ENCODE assay signal across 14 cellular contexts in genomic region chr22:38235240-38235850, GRCh38.
"Had no signal": no experiment of that assay in that cellular context is flagged by ENCODE, and none has a peak within 500 bp of the region (broad histone marks: within the 10 kb centered on the region; RNA-seq: fewer than 3 reads in every experiment).

No MANE protein-coding gene starts in this region.

- H3K4me1 Mint-ChIP-seq: activated CD4-positive, alpha-beta T cell treated with anti-CD3 and anti-CD28 coated beads for 36 hours had no signal

- H3K9me3 Mint-ChIP-seq: activated CD4-positive, alpha-beta memory T cell treated with anti-CD3 and anti-CD28 coated beads for 36 hours; nephron had no signal

- H3K27me3 Mint-ChIP-seq: activated CD4-positive, alpha-beta memory T cell treated with anti-CD3 and anti-CD28 coated beads for 36 hours; activated CD4-positive, alpha-beta T cell treated with anti-CD3 and anti-CD28 coated beads for 36 hours had no signal

- H3K27ac Mint-ChIP-seq: activated CD4-positive, alpha-beta memory T cell treated with anti-CD3 and anti-CD28 coated beads for 36 hours; activated CD4-positive, alpha-beta T cell treated with anti-CD3 and anti-CD28 coated beads for 36 hours; nephron had no signal

- DNase-seq: activated CD4-positive, alpha-beta memory T cell treated with anti-CD3 and anti-CD28 coated beads for 36 hours; activated CD4-positive, alpha-beta T cell treated with anti-CD3 and anti-CD28 coated beads for 36 hours; activated CD8-positive, alpha-beta memory T cell treated with anti-CD3 and anti-CD28 coated beads, Interleukin-2, amount 50 U/mL, for 4 hours; aorta; hippocampal formation; kidney glomerular epithelial cell; ovary; sigmoid colon; spleen; stimulated activated CD4-positive, alpha-beta T cell treated with anti-CD3 and anti-CD28 coated beads, Interleukin-1b, Interleukin-23, amount 100 ng/mL, for 48 hours; stomach; thyroid gland had no signal

- H3K4me3 Mint-ChIP-seq: activated CD4-positive, alpha-beta memory T cell treated with anti-CD3 and anti-CD28 coated beads for 36 hours; activated CD4-positive, alpha-beta T cell treated with anti-CD3 and anti-CD28 coated beads for 36 hours; nephron had no signal

- ATAC-seq: activated CD4-positive, alpha-beta T cell treated with anti-CD3 and anti-CD28 coated beads for 36 hours; esophagus mucosa had no signal
